ENCODE assay signal across 9 cellular contexts in genomic region chr7:4613855-4614548, GRCh38.
A peak's percentile ranks its signal among the peaks of the same experiment; 100 is the strongest.
DNase-seq lines count a peak whose midpoint lies in the region; ATAC-seq and TF ChIP-seq lines count a peak whose summit lies in the region.
"Had no signal": no experiment of that assay in that cellular context is flagged by ENCODE, and none has a peak within 500 bp of the region (broad histone marks: within the 10 kb centered on the region; RNA-seq: fewer than 3 reads in every experiment).

No MANE protein-coding gene starts in this region.

- H3K4me3 ChIP-seq in AG04450 (ENCODE audit: low read depth, low read length) (peak overlapping the region; percentile 39; the same call in 1 of the 2 replicates), NT2/D1 (ENCODE audit: insufficient read length, low read depth) (peak overlapping the region; percentile 31), fibroblast of lung (replicated peaks in 1 of 4; ENCODE audit: control extremely low read depth in 1 of 4, insufficient read depth in 1 of 4, low read depth in 3 of 4, low read length in 4 of 4) (peak overlapping the region in 2 of 4 experiments; percentile 1 to 41)

- H3K27ac ChIP-seq in AG04450 (ENCODE audit: low read depth, low read length), result peak overlapping the region; percentile 75
- H3K27ac ChIP-seq in fibroblast of lung (ENCODE audit: insufficient read depth, low read length), result no peak overlapping the region

- no peaks in the 10 kb centered on the region for H3K9me3 Mint-ChIP-seq in nephron

- no peaks in the 10 kb centered on the region for H4K20me1 ChIP-seq in fibroblast of lung (ENCODE audit: control insufficient read depth, extremely low read depth, insufficient read depth, low read length)

- H3K27me3 Mint-ChIP-seq in nephron (ENCODE audit: low read depth), result no peaks in the 10 kb centered on the region

- no peaks in the 10 kb centered on the region for H3K36me3 Mint-ChIP-seq in nephron (ENCODE audit: low read depth)

- DNase-seq in AG04450 (ENCODE audit: low read depth, low spot score) (peak; percentile 33), NT2/D1 (ENCODE audit: low read depth, low spot score) (no peak), fibroblast of lung (ENCODE audit: low read depth in 2 of 2) (peak; percentile 84 to 87), NCI-H2196 treated with DMSO at 0.1 percent for 48 hours (lab: John Stamatoyannopoulos, UW; ENCODE audit: unreplicated experiment) (no peak), cerebellum (ENCODE audit: low spot score) (no peak)
- DNase-seq in activated CD4-positive, alpha-beta T cell treated with anti-CD3 and anti-CD28 coated beads, Interleukin-2, amount 50 U/mL, for 48 hours, result no peak
- DNase-seq: NCI-H2029 had no signal

- peak overlapping the region; percentile 45 to 72 (median 58) for H3K27ac Mint-ChIP-seq in nephron

- CTCF ChIA-PET in AG04450 (lab: Charles Lee), result interaction anchor here (3.1 to 7.3 kb wide), 2 partner anchors 17 kb away, joined by 20 to 63 read pairs; no protein-coding TSS in a partner anchor

- TF ChIP-seq CTCF in AG04450 (IDR thresholded peaks at IDR 0.05; ENCODE audit: low read depth, low read length), result no peak
- TF ChIP-seq CTCF in fibroblast of lung (conservative IDR thresholded peaks at IDR 0.05 in 1 of 2, IDR thresholded peaks at IDR 0.05 in 1 of 2; ENCODE audit: low read depth in 1 of 2, low read length in 2 of 2), result no peak
- no peak for TF ChIP-seq CTCF in nephron (IDR thresholded peaks at IDR 0.05; ENCODE audit: unreplicated experiment in 3 of 3)

- peak overlapping the region; percentile 53 to 75 (median 60) for H3K4me3 Mint-ChIP-seq in nephron

- H3K4me2 ChIP-seq in fibroblast of lung (ENCODE audit: extremely low read depth, insufficient read depth, low read length), result peak overlapping the region; percentile 26

- H3K4me1 ChIP-seq in NT2/D1 (ENCODE audit: insufficient read depth, insufficient read length), result peaks cover 3% of the 10 kb centered on the region
- no peaks in the 10 kb centered on the region for H3K4me1 ChIP-seq in fibroblast of lung (ENCODE audit: control insufficient read depth, extremely low read depth, insufficient read depth, low read length)

- H3K9me3 ChIP-seq in AG04450 (ENCODE audit: control insufficient read depth, insufficient read depth, low read length) (no peaks in the 10 kb centered on the region), NT2/D1 (ENCODE audit: insufficient read depth, low read length) (no peaks in the 10 kb centered on the region), fibroblast of lung (ENCODE audit: control insufficient read depth, insufficient read depth, low read depth, low read length) (no peaks in the 10 kb centered on the region)

- no peak for ATAC-seq in GM18858 (IDR thresholded peaks at IDR 0.05; ENCODE audit: unreplicated experiment)

- H3K36me3 ChIP-seq in NT2/D1 (ENCODE audit: insufficient read depth, insufficient read length, low read length) (no peaks in the 10 kb centered on the region), fibroblast of lung (ENCODE audit: control insufficient read depth, insufficient read depth, low read length) (no peaks in the 10 kb centered on the region)

- H2AFZ ChIP-seq in fibroblast of lung (ENCODE audit: low read length), result peak overlapping the region; percentile 30

- H3K4me1 Mint-ChIP-seq in nephron, result peaks cover 14% of the 10 kb centered on the region

- no peaks in the 10 kb centered on the region for H3K79me2 ChIP-seq in fibroblast of lung (ENCODE audit: control insufficient read depth, insufficient read depth, low read length)

- POLR2A ChIA-PET in AG04450 (lab: Yijun Ruan, JAX), result interaction anchor here (0.9 kb wide), 1 partner anchor 18 kb away, joined by 3 read pairs; no protein-coding TSS in a partner anchor

- peak overlapping the region; percentile 26 for H3K9ac ChIP-seq in NT2/D1 (ENCODE audit: insufficient read length, low read depth)
- no peak overlapping the region for H3K9ac ChIP-seq in fibroblast of lung (ENCODE audit: insufficient read depth, low read length)

- no peaks in the 10 kb centered on the region for H3K27me3 ChIP-seq in AG04450 (ENCODE audit: control insufficient read depth, insufficient read depth, low read length)
- H3K27me3 ChIP-seq in NT2/D1 (ENCODE audit: insufficient read depth, insufficient read length), result peaks cover 4% of the 10 kb centered on the region
- no peaks in the 10 kb centered on the region for H3K27me3 ChIP-seq in fibroblast of lung (ENCODE audit: control insufficient read depth, insufficient read depth, low read length)

Comparison
In these comparisons a context has a peak if more than half of its experiments do, and no peak if none do; other contexts are left out.
1. DNase-seq: peak in AG04450 (single experiment) and fibroblast of lung (2 of 2); none in NT2/D1 (single experiment), NCI-H2196 treated with DMSO at 0.1 percent for 48 hours (single experiment), activated CD4-positive, alpha-beta T cell treated with anti-CD3 and anti-CD28 coated beads, Interleukin-2, amount 50 U/mL, for 48 hours (0 of 2) and cerebellum (single experiment).